ENCODE assay signal across 20 cellular contexts in the genomic region with DNA sequence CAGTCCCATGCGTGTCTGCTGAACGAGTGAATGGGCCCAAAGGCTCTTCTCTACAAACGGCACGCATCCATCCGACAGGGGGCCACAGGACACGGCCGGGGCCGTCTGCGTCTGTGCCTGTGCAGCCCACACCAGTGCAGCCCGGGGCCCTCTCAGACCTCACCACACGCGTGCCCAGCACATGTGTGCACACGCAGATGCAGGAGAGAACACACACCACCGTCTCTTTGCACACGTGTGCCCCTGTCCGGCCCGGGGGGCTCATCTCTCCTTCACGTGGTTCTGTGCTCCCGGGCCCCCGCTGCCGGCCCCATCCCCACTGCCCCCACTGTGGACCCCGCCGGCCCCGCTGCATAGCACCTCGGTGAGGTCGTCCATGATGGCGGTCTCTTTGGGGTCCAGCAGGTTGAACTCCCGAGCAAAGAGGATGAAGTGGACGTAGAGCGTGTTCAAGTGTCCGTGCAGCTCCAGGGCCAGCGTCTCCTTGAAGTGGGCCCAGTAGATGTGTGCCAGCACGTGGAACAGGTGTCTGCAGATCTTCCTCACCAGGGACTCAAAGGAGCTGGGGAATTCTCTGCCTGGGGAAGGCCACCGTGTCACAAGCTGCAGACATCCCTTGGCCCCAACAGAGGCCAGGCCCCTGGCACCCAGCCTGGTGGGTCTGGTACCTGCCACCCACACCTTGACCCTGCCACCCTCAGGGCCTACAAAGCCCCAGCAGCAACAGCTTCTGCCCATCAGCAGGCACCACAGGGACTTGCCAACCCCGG. TPM values are rescaled to one million over a fixed set of nuclear protein-coding genes. Genes with fewer than 3 reads are reported as not detected.
DNase-seq lines count a peak whose midpoint lies in the region; ATAC-seq and TF ChIP-seq lines count a peak whose summit lies in the region.
"Had no signal": no experiment of that assay in that cellular context is flagged by ENCODE, and none has a peak within 500 bp of the region (broad histone marks: within the 10 kb centered on the region; RNA-seq: fewer than 3 reads in every experiment).

No MANE protein-coding gene starts in this region.

- H2BK12ac ChIP-seq in neuronal stem cell (ENCODE audit: low read length) = no peak overlapping the region

- H4K91ac ChIP-seq in neuronal stem cell (ENCODE audit: low read depth, low read length, poor library complexity) = no peak overlapping the region

- intact Hi-C loops in heart left ventricle (cut with DNase I) (loop anchor here in 1 of 10 donors (5.0 kb wide), 1 partner anchor 47 kb away; no protein-coding TSS in a partner anchor), heart right ventricle (cut with DNase I) (no loop called here), uterus (cut with DNase I; ENCODE audit: low total_unique reads) (no loop called here)

- H3K14ac ChIP-seq in neuronal stem cell (ENCODE audit: low read length) = peak overlapping the region; percentile 38

- no peak overlapping the region for H2AFZ ChIP-seq in neuronal stem cell (ENCODE audit: low read length)
- H2AFZ ChIP-seq: PC-9 had no signal

- H3K36me3 ChIP-seq in heart left ventricle (peaks cover 0 to 71% (median 58%) of the 10 kb centered on the region in 9 donors), heart right ventricle (peaks cover 0 to 82% (median 59%) of the 10 kb centered on the region in 9 donors), gastroesophageal sphincter (peaks cover 0 to 97% of the 10 kb centered on the region in 2 donors), neuronal stem cell (replicated peaks in 1 of 2; ENCODE audit: control insufficient read depth in 2 of 2, insufficient read depth in 2 of 2, low read length in 2 of 2) (peaks cover 3 to 4% of the 10 kb centered on the region in 2 donors), uterus (no peaks in the 10 kb centered on the region)

- peak overlapping the region; percentile 37 for H3K4ac ChIP-seq in neuronal stem cell (ENCODE audit: low read length)

- TF ChIP-seq EP300 in gastroesophageal sphincter (IDR thresholded peaks at IDR 0.05) = no peak

- H2BK15ac ChIP-seq in neuronal stem cell (ENCODE audit: low read length) = no peak overlapping the region

- TF ChIP-seq POLR2A in heart left ventricle (IDR thresholded peaks at IDR 0.05) = no peak
- no peak for TF ChIP-seq POLR2A in gastroesophageal sphincter (IDR thresholded peaks at IDR 0.05)
- TF ChIP-seq POLR2A in uterus (IDR thresholded peaks at IDR 0.05) = no peak

- peaks cover 0 to 14% (median 0%) of the 10 kb centered on the region in 12 donors for H3K4me1 ChIP-seq in heart left ventricle
- H3K4me1 ChIP-seq in heart right ventricle = peaks cover 0 to 16% (median 0%) of the 10 kb centered on the region in 9 donors
- peaks cover 0 to 54% (median 0%) of the 10 kb centered on the region in 3 donors for H3K4me1 ChIP-seq in gastroesophageal sphincter
- peaks cover 0 to 11% of the 10 kb centered on the region in 2 donors for H3K4me1 ChIP-seq in neuronal stem cell (ENCODE audit: control insufficient read depth in 2 of 2, insufficient read depth in 1 of 2, low read depth in 1 of 2, low read length in 2 of 2)
- H3K4me1 ChIP-seq in uterus = no peaks in the 10 kb centered on the region

- no peaks in the 10 kb centered on the region for H3K9me3 ChIP-seq in heart left ventricle
- no peaks in the 10 kb centered on the region for H3K9me3 ChIP-seq in heart right ventricle
- no peaks in the 10 kb centered on the region for H3K9me3 ChIP-seq in gastroesophageal sphincter
- peaks cover 0 to 2% of the 10 kb centered on the region in 2 donors for H3K9me3 ChIP-seq in neuronal stem cell (replicated peaks in 1 of 2; ENCODE audit: control insufficient read depth in 2 of 2, insufficient read depth in 1 of 2, low read depth in 1 of 2, low read length in 2 of 2)
- H3K9me3 ChIP-seq in uterus = no peaks in the 10 kb centered on the region

- no peak overlapping the region for H3K4me2 ChIP-seq in neuronal stem cell (ENCODE audit: insufficient read depth, low read length, poor library complexity, severe bottlenecking)
- H3K4me2 ChIP-seq: PC-9 had no signal

- TF ChIP-seq CTCF in heart left ventricle (IDR thresholded peaks at IDR 0.05) (no peak), heart right ventricle (IDR thresholded peaks at IDR 0.05) (no peak), gastroesophageal sphincter (IDR thresholded peaks at IDR 0.05) (no peak), uterus (IDR thresholded peaks at IDR 0.05) (no peak)

- 91 to 93% (median 92%) methylated on average over 30 to 35 of the region's 35 CpGs for WGBS in heart left ventricle, 4 donors
- 90 to 92% methylated on average over 35 of the region's 35 CpGs for WGBS in heart right ventricle, 2 donors
- WGBS in gastroesophageal sphincter (ENCODE audit: low coverage in 1 of 2), 2 donors = 56% methylated on average over 4 of the region's 35 CpGs; no CpG with 5 or more reads in 1 of the 2 donors
- WGBS in neuronal stem cell (ENCODE audit: extremely low coverage in 2 of 2, insufficient read length in 2 of 2, insufficient replicate concordance in 1 of 2), 2 donors = no CpG with 5 or more reads among the region's 35 CpGs

- no peak overlapping the region for H3K9ac ChIP-seq in neuronal stem cell (ENCODE audit: low read depth, low read length, poor library complexity)

- H3K27ac ChIP-seq in heart left ventricle (no peak overlapping the region), heart right ventricle (no peak overlapping the region), gastroesophageal sphincter (peak overlapping the region in 3 of 4 donors; percentile 46 to 77 (median 71)), neuronal stem cell (replicated peaks; ENCODE audit: low read length) (no peak overlapping the region), uterus (no peak overlapping the region)
- H3K27ac ChIP-seq: HL-60, PC-9 had no signal

- peak in 3 of 5 donors; percentile 13 to 47 (median 18) for DNase-seq in heart left ventricle
- no peak for DNase-seq in heart right ventricle
- DNase-seq in neuronal stem cell (ENCODE audit: low spot score) = no peak
- no peak for DNase-seq in activated CD8-positive, alpha-beta memory T cell treated with anti-CD3 and anti-CD28 coated beads, Interleukin-2, amount 50 U/mL, for 4 hours
- DNase-seq in activated T-cell treated with anti-CD3 and anti-CD28 coated beads, Interleukin-2, amount 50 U/mL, for 1 hour = no peak
- no peak for DNase-seq in uterus
- DNase-seq: C1 segment of cervical spinal cord, COR-L47, DMS53, NCI-H1048, NCI-H1417, NCI-H1694, NCI-H2029 treated with DMSO at 0.1 percent for 48 hours, NCI-H2227 treated with DMSO at 0.1 percent for 48 hours, NCI-H526 treated with DMSO at 0.1 percent for 48 hours, PC-9, SHP77 had no signal

- ATAC-seq in heart left ventricle (no peak), heart right ventricle (no peak), gastroesophageal sphincter (no peak)
- ATAC-seq: HCT116 had no signal

- no peak overlapping the region for H4K8ac ChIP-seq in neuronal stem cell (ENCODE audit: low read depth, low read length)

- peak overlapping the region; percentile 46 for H2AK5ac ChIP-seq in neuronal stem cell (ENCODE audit: low read depth, low read length)

- H3K79me1 ChIP-seq in neuronal stem cell (ENCODE audit: low read depth, low read length) = peaks cover 4% of the 10 kb centered on the region

- no peaks in the 10 kb centered on the region for H3K27me3 ChIP-seq in heart left ventricle
- no peaks in the 10 kb centered on the region for H3K27me3 ChIP-seq in heart right ventricle
- no peaks in the 10 kb centered on the region for H3K27me3 ChIP-seq in gastroesophageal sphincter
- no peaks in the 10 kb centered on the region for H3K27me3 ChIP-seq in neuronal stem cell (ENCODE audit: control insufficient read depth in 3 of 3, insufficient read depth in 3 of 3, low read depth in 1 of 3, low read length in 3 of 3)
- H3K27me3 ChIP-seq in uterus = no peaks in the 10 kb centered on the region

- H3K18ac ChIP-seq in neuronal stem cell (ENCODE audit: low read length) = peak overlapping the region; percentile 27

- H3K4me3 ChIP-seq in heart left ventricle (no peak overlapping the region), heart right ventricle (no peak overlapping the region), gastroesophageal sphincter (no peak overlapping the region), neuronal stem cell (ENCODE audit: low read length in 2 of 2) (no peak overlapping the region), uterus (no peak overlapping the region)
- H3K4me3 ChIP-seq: PC-9 had no signal

- H3K23ac ChIP-seq in neuronal stem cell (ENCODE audit: low read depth, low read length, poor library complexity) = peak overlapping the region; percentile 55

- peak overlapping the region; percentile 48 for H2BK5ac ChIP-seq in neuronal stem cell (ENCODE audit: low read length)

- no peak overlapping the region for H2BK120ac ChIP-seq in neuronal stem cell (ENCODE audit: low read depth, low read length)

RNA-seq across cellular contexts. Expression of gene MOB2, which starts 16.5 kb away (rescaled TPM):
- 10 to 100 TPM; 35.5 to 53.7 (median 44.7) TPM for total RNA-seq in heart left ventricle
- polyA plus RNA-seq in heart left ventricle = 10 to 100 TPM; 27.4 to 61.1 TPM
- total RNA-seq in heart right ventricle = 10 to 100 TPM; 36.8 to 59.1 (median 45.2) TPM
- 10 to 100 TPM; 25.2 to 57.9 TPM for polyA plus RNA-seq in heart right ventricle
- 100 to 1,000 TPM in 2 of 4 donors, 10 to 100 TPM in 2; 59.6 to 103 (median 87.8) TPM for total RNA-seq in gastroesophageal sphincter
- 11.1 TPM for polyA plus RNA-seq in neuronal stem cell (2013, experiment 1 of 2)
- 11.5 TPM for polyA plus RNA-seq in neuronal stem cell (2013, experiment 2 of 2)
- total RNA-seq in uterus = 10 to 100 TPM; 17.1 to 72.6 (median 23.6) TPM

Comparison
In these comparisons a context has a peak if more than half of its experiments do, and no peak if none do; other contexts are left out.
1. DNase-seq: peak in heart left ventricle (3 of 5); none in heart right ventricle (0 of 2), neuronal stem cell (single experiment), activated CD8-positive, alpha-beta memory T cell treated with anti-CD3 and anti-CD28 coated beads, Interleukin-2, amount 50 U/mL, for 4 hours (single experiment), activated T-cell treated with anti-CD3 and anti-CD28 coated beads, Interleukin-2, amount 50 U/mL, for 1 hour (single experiment) and uterus (0 of 2).
2. H3K27ac ChIP-seq: peak in gastroesophageal sphincter (3 of 4); none in heart left ventricle (0 of 12), heart right ventricle (0 of 10), neuronal stem cell (single experiment) and uterus (0 of 2).